Comparison of ENCODE assay signal across 14 cellular contexts in genomic region chr2:16406497-16406896, GRCh38.
"Had no signal": no experiment of that assay in that cellular context is flagged by ENCODE, and none has a peak within 500 bp of the region (broad histone marks: within the 10 kb centered on the region; RNA-seq: fewer than 3 reads in every experiment).

No MANE protein-coding gene starts in this region.

- H3K4me1 Mint-ChIP-seq: activated B cell treated with CpG ODN at 0.5 μM for 24 hours; activated CD4-positive, alpha-beta T cell treated with anti-CD3 and anti-CD28 coated beads, Interleukin-2, amount 10 ng/mL, durations not matched to agents 24 days and 14 days; stimulated activated memory B cell treated with anti-CD40 and anti-IgM and Interleukin-4, amounts not matched to agents 10 μg/mL and 1 μg/mL and 100 μg/mL, for 72 hours had no signal

- H3K4me3 Mint-ChIP-seq: activated B cell treated with CpG ODN at 0.5 μM for 24 hours; activated CD4-positive, alpha-beta T cell treated with anti-CD3 and anti-CD28 coated beads, Interleukin-2, amount 10 ng/mL, durations not matched to agents 24 days and 14 days; stimulated activated memory B cell treated with anti-CD40 and anti-IgM and Interleukin-4, amounts not matched to agents 10 μg/mL and 1 μg/mL and 100 μg/mL, for 72 hours had no signal

- H3K27me3 ChIP-seq: breast epithelium, neutrophil, thyroid gland, uterus had no signal

- H3K27ac Mint-ChIP-seq: activated B cell treated with CpG ODN at 0.5 μM for 24 hours; activated CD4-positive, alpha-beta T cell treated with anti-CD3 and anti-CD28 coated beads, Interleukin-2, amount 10 ng/mL, durations not matched to agents 24 days and 14 days; stimulated activated memory B cell treated with anti-CD40 and anti-IgM and Interleukin-4, amounts not matched to agents 10 μg/mL and 1 μg/mL and 100 μg/mL, for 72 hours had no signal

- H3K36me3 Mint-ChIP-seq: stimulated activated memory B cell treated with anti-CD40 and anti-IgM and Interleukin-4, amounts not matched to agents 10 μg/mL and 1 μg/mL and 100 μg/mL, for 72 hours had no signal

- H3K36me3 ChIP-seq: breast epithelium, neutrophil, thyroid gland, uterus had no signal

- DNase-seq: activated B cell treated with CpG ODN at 0.5 μM for 24 hours; activated CD4-positive, alpha-beta T cell treated with anti-CD3 and anti-CD28 coated beads, Interleukin-2, amount 10 ng/mL, durations not matched to agents 24 days and 14 days; activated CD8-positive, alpha-beta memory T cell treated with anti-CD3 and anti-CD28 coated beads, Interleukin-2, amount 50 U/mL, for 48 hours; activated naive CD4-positive, alpha-beta T cell treated with Interleukin-2 at 50 U/mL for 16 hours; dermis blood vessel endothelial cell; hippocampal formation; stimulated activated CD4-positive, alpha-beta T cell treated with anti-CD3 and anti-CD28 coated beads, Interleukin-2, amount 100 ng/mL, for 48 hours; SW 1271; thyroid gland; uterus had no signal

- ATAC-seq: stimulated activated memory B cell treated with anti-CD40 and anti-IgM and Interleukin-4, amounts not matched to agents 10 μg/mL and 1 μg/mL and 100 μg/mL, for 72 hours had no signal

- H3K27me3 Mint-ChIP-seq: activated B cell treated with CpG ODN at 0.5 μM for 24 hours; activated CD4-positive, alpha-beta T cell treated with anti-CD3 and anti-CD28 coated beads, Interleukin-2, amount 10 ng/mL, durations not matched to agents 24 days and 14 days; stimulated activated memory B cell treated with anti-CD40 and anti-IgM and Interleukin-4, amounts not matched to agents 10 μg/mL and 1 μg/mL and 100 μg/mL, for 72 hours had no signal

- H3K9me3 ChIP-seq: breast epithelium, neutrophil, thyroid gland, uterus had no signal

- H3K9me3 Mint-ChIP-seq: activated B cell treated with CpG ODN at 0.5 μM for 24 hours; activated CD4-positive, alpha-beta T cell treated with anti-CD3 and anti-CD28 coated beads, Interleukin-2, amount 10 ng/mL, durations not matched to agents 24 days and 14 days had no signal

- H3K4me1 ChIP-seq: breast epithelium, parathyroid adenoma, thyroid gland, uterus had no signal

- H3K27ac ChIP-seq: breast epithelium, neutrophil, parathyroid adenoma, thyroid gland, uterus had no signal

- H3K4me3 ChIP-seq: breast epithelium, thyroid gland, uterus had no signal
